ENCODE assay signal across 7 cellular contexts in the genomic region with DNA sequence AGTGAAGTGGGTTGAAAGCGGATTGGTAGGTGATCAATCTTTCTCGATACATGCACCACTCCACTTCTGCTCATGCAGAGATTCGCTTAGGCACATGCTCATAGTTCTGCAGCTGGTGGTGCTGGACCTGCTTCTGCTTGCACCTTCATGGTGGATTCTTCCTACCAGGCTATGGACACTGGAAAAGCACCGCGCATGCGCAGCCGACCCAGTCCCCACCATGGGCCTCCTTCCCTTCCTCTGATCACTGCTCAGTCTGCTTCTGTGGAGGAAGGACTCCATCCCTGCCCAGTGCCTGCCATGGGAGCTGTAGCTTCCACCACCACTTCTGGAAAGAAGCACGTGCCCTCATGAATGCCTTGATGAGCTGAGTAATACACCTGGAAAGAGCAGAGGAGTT.
"Had no signal": no experiment of that assay in that cellular context is flagged by ENCODE, and none has a peak within 500 bp of the region (broad histone marks: within the 10 kb centered on the region; RNA-seq: fewer than 3 reads in every experiment).

No MANE protein-coding gene starts in this region.

- H3K9me3 Mint-ChIP-seq: GM23338, HFFc6 had no signal

- H3K36me3 ChIP-seq: HAP-1 had no signal

- H3K4me2 ChIP-seq: GM23338 had no signal

- H3K27ac ChIP-seq: HL-60 had no signal

- H3K9me3 ChIP-seq: HAP-1 had no signal

- H3K4me1 ChIP-seq: HAP-1 had no signal

- ATAC-seq: GM23338, HCT116, HepG2 had no signal

- H3K36me3 Mint-ChIP-seq: IgD-negative memory B cell had no signal

- H2AFZ ChIP-seq: GM23338 had no signal

- H3K4me3 ChIP-seq: GM23338, HAP-1 had no signal

- H3K4me1 Mint-ChIP-seq: GM23338, IgD-negative memory B cell had no signal

- H3K27me3 Mint-ChIP-seq: IgD-negative memory B cell had no signal

- H3K4me3 Mint-ChIP-seq: GM23338, HFFc6, IgD-negative memory B cell had no signal

- DNase-seq: HFFc6 had no signal

- H3K27ac Mint-ChIP-seq: GM23338, HFFc6, IgD-negative memory B cell had no signal
